ENCODE assay signal across 9 cellular contexts in the genomic region with DNA sequence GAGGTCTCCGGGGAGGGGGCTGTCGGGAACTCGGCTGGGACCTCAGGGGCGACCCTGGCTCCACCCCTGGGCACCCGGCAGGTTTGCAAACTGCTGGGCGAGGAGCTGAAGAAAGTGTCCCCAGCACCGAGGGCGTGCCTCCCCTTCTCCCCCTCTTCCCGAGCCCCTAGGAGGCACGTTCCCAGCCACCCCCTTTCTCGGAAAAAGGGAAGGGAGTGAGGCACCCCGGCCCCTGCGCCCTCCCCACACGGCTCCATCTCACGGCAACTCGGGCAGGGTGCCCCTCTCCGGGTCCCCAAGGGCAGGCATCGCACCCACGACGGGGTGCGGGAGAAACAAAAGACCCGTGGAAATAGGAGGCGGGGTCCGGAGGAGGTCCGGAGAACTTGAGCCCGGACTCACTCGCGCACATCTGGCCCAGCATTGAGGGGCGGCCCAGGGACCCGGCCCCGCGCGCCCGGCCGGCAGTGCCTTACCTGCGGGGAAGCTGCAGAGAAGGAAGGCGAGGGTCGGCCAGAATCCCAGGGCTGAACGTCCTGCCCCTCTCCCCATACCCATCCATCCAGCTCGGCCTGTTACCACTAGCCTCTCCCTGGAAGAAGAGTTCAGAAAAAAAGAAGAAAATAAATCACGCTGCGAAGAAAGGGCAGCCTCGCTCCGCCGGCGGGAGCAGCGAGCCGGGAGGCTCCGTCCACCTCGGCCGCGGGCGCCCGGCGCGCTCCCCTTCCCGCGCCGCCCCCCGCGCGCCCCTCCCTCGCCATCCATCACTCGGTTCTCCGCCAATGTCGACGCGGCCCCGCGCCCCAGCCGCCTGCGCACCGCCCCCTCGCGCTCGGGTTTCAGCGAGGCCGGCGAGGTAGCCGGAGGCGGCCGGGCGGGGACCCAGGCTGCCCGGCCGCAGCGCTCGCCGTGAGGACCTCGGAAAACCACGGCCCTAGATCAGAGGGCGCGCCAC. TPM values are rescaled to one million over a fixed set of nuclear protein-coding genes. Genes with fewer than 3 reads are reported as not detected.
DNase-seq lines count a peak whose midpoint lies in the region; ATAC-seq, FAIRE-seq and TF ChIP-seq lines count a peak whose summit lies in the region.
"Had no signal": no experiment of that assay in that cellular context is flagged by ENCODE, and none has a peak within 500 bp of the region (broad histone marks: within the 10 kb centered on the region; RNA-seq: fewer than 3 reads in every experiment).

No MANE protein-coding gene starts in this region.

- H3K4me1 ChIP-seq in Loucy (ENCODE audit: insufficient read depth, low read length, poor library complexity, severe bottlenecking): peaks cover 17% of the 10 kb centered on the region
- H3K4me1 ChIP-seq in adipocyte (ENCODE audit: control insufficient read depth, insufficient read depth, low read length): peaks cover 21% of the 10 kb centered on the region
- H3K4me1 ChIP-seq in left ventricle myocardium inferior: peaks cover 61% of the 10 kb centered on the region
- H3K4me1 ChIP-seq in pancreas: no peaks in the 10 kb centered on the region

- H3K79me2 ChIP-seq in Loucy (ENCODE audit: insufficient read depth, low read length): no peaks in the 10 kb centered on the region

- H3K9ac ChIP-seq in Loucy (ENCODE audit: low read depth, low read length, poor library complexity, severe bottlenecking) (peak overlapping the region; percentile 54), adipocyte (ENCODE audit: low read length) (peak overlapping the region; percentile 88)

- H2AFZ ChIP-seq in Loucy (ENCODE audit: low read length): peak overlapping the region; percentile 75

- ATAC-seq in pancreas (peak; percentile 94 to 95 (median 94)), GM19452 (IDR thresholded peaks at IDR 0.05; ENCODE audit: unreplicated experiment) (no peak), HG03442 (IDR thresholded peaks at IDR 0.05; ENCODE audit: unreplicated experiment) (no peak), GM18907 (IDR thresholded peaks at IDR 0.05; ENCODE audit: unreplicated experiment) (no peak)

- FAIRE-seq in pancreas (lab: Jason Lieb, UNC): no peak

- TF ChIP-seq CTCF in Loucy (conservative IDR thresholded peaks at IDR 0.05; ENCODE audit: low read length): no peak
- TF ChIP-seq CTCF in left ventricle myocardium inferior (IDR thresholded peaks at IDR 0.05; ENCODE audit: borderline replicate concordance): peak; percentile 26
- TF ChIP-seq CTCF in pancreas (IDR thresholded peaks at IDR 0.05): no peak

- H3K27me3 ChIP-seq in Loucy (ENCODE audit: insufficient read depth, low read length, poor library complexity, severe bottlenecking) (peaks cover 58% of the 10 kb centered on the region), adipocyte (replicated peaks; ENCODE audit: control insufficient read depth, insufficient read depth, low read length) (peaks cover 6% of the 10 kb centered on the region), left ventricle myocardium inferior (ENCODE audit: low read depth) (peaks cover 41% of the 10 kb centered on the region), pancreas (no peaks in the 10 kb centered on the region)

- no peaks in the 10 kb centered on the region for H4K20me1 ChIP-seq in Loucy (ENCODE audit: insufficient read depth, low read length, poor library complexity, severe bottlenecking)

- intact Hi-C loops in left ventricle myocardium inferior (cut with micrococcal nuclease): no loop called here
- intact Hi-C loops in pancreas (cut with DNase I): no loop called here

- H3K27ac ChIP-seq in left ventricle myocardium inferior (replicated peaks): peak overlapping the region; percentile 89
- peak overlapping the region in 3 of 4 donors; percentile 44 to 65 (median 48) for H3K27ac ChIP-seq in pancreas

- H3F3A ChIP-seq in Loucy (ENCODE audit: low read depth): no peaks in the 10 kb centered on the region

- H3K36me3 ChIP-seq in Loucy (ENCODE audit: insufficient read depth, low read length) (no peaks in the 10 kb centered on the region), adipocyte (ENCODE audit: control insufficient read depth, insufficient read depth, low read length, severe bottlenecking) (no peaks in the 10 kb centered on the region), left ventricle myocardium inferior (no peaks in the 10 kb centered on the region), pancreas (no peaks in the 10 kb centered on the region)

- peak overlapping the region; percentile 93 for H3K4me2 ChIP-seq in Loucy (ENCODE audit: low read depth, low read length, poor library complexity, severe bottlenecking)

- H3K9me3 ChIP-seq in Loucy (ENCODE audit: insufficient read depth, low read depth, low read length): no peaks in the 10 kb centered on the region
- no peaks in the 10 kb centered on the region for H3K9me3 ChIP-seq in adipocyte (ENCODE audit: control insufficient read depth, low read length)
- H3K9me3 ChIP-seq in left ventricle myocardium inferior (replicated peaks): no peaks in the 10 kb centered on the region
- H3K9me3 ChIP-seq in pancreas: no peaks in the 10 kb centered on the region

- peak; percentile 71 for DNase-seq in COR-L47 (lab: John Stamatoyannopoulos, UW)
- DNase-seq in adipocyte (ENCODE audit: low read depth): peak; percentile 96
- DNase-seq in left ventricle myocardium inferior: peak; percentile 89
- DNase-seq in pancreas: peak; percentile 83 to 94 (median 86)

- no peaks in the 10 kb centered on the region for H3K9me2 ChIP-seq in Loucy (replicated peaks; ENCODE audit: low read depth, low read length)

- WGBS in pancreas, 2 donors: 1% methylated on average over 68 to 92 of the region's 92 CpGs

- H3K4me3 ChIP-seq in Loucy (ENCODE audit: low read length, poor library complexity, severe bottlenecking) (peak overlapping the region; percentile 80), adipocyte (ENCODE audit: low read length) (peak overlapping the region; percentile 91), left ventricle myocardium inferior (peak overlapping the region; percentile 84), pancreas (peak overlapping the region; percentile 52 to 65 (median 58))

RNA-seq across cellular contexts. Expression of a gene that starts 16.3 kb away (rescaled TPM):
- 16.9 TPM for total RNA-seq in left ventricle myocardium inferior
- 10 to 100 TPM in 2 of 6 donors, 1 to 10 TPM in 4; 3.7 to 14.3 (median 8.0) TPM for total RNA-seq in pancreas
- 1 to 10 TPM; 6.0 to 6.3 TPM for polyA plus RNA-seq in pancreas
- polyA plus RNA-seq: IgD-negative memory B cell had no signal

Comparison
In these comparisons a context has a peak if more than half of its experiments do, and no peak if none do; other contexts are left out.
1. ATAC-seq: peak in pancreas (4 of 4); none in GM19452 (single experiment), HG03442 (single experiment) and GM18907 (single experiment).
2. Peak in every context shown above with its lines, with median percentiles within 50 percentile points of each other: DNase-seq and H3K4me3 ChIP-seq.